In the genomic region with DNA sequence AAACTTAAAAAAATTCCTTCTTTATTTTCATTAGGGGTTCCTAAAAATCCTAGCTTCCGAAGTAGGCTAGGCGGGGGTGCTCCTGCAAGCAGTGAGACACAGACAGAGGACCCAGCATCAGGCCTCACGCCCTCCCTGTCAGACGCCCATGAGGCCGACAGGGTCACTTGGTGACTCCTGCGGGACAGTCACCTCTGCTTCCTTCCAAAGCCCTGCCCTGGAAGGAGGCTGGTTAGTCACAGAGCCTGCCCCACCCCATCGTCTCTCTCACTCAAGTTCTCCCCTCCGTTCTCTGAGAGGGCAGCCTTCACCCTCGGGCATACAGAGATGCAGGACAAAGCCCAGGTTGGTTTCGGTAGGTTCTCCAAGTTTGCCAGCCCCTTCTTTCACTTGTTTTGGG, we compare ENCODE assay signal across 1 cellular context.
TF ChIP-seq lines count a peak whose summit lies in the region.

No MANE protein-coding gene starts in this region.

TF ChIP-seq in GM23338, 12 proteins besides CTCF, POLR2A, EP300 and RAD21 (continued from another document):
- TF ChIP-seq ZNF462 (CRISPR knock-in tag; IDR thresholded peaks at IDR 0.05) = no peak
TF ChIP-seq in GM23338: peak in this region for 0.
